In the genomic region with DNA sequence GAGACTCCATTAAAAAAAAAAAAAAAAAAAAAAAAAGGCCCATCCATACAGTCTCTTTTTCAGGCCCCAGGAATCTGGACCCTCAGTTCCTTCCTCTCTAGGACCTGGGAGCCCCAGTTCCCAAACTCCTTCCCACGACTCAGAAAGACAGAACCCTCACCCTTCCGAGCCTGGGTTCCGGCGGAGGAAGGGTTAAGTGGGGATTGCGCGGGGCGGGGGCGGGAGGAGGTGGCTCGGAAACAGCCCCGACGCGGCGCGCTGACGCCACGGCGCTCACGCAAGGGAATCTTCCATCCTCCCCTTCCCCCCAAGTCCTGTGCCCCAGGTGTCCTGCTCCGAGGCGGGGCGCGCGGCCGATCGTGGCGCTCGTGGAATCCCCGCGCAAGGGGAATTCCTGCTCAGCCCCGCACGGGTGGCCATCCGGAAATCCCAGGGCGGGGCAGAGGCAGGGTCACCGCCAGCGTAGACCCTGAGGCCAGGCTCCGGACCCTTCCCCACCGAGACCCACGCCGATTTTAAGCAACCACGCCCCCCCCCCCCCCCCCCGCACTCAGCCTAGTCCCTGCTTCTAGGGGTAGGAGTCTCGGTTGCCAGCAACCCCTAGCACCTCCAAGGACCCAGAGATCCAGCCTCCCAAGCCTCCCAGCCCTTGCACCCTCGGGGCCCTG, we compare ENCODE assay signal across 8 cellular contexts. TPM values are rescaled to one million over a fixed set of nuclear protein-coding genes. Genes with fewer than 3 reads are reported as not detected.
DNase-seq lines count a peak whose midpoint lies in the region; ATAC-seq, FAIRE-seq and TF ChIP-seq lines count a peak whose summit lies in the region.

No MANE protein-coding gene starts in this region.

- H3K36me3 Mint-ChIP-seq in activated naive CD4-positive, alpha-beta T cell treated with anti-CD3 and anti-CD28 coated beads for 36 hours (ENCODE audit: low read depth), result peaks cover 37% of the 10 kb centered on the region

- peak overlapping the region; percentile 88 for H3K9ac ChIP-seq in Loucy (ENCODE audit: low read depth, low read length, poor library complexity, severe bottlenecking)

- H3K27me3 Mint-ChIP-seq in activated naive CD4-positive, alpha-beta T cell treated with anti-CD3 and anti-CD28 coated beads for 36 hours (ENCODE audit: low read depth), result no peaks in the 10 kb centered on the region

- H3K9me3 ChIP-seq in Loucy (ENCODE audit: insufficient read depth, low read depth, low read length), result no peaks in the 10 kb centered on the region
- no peaks in the 10 kb centered on the region for H3K9me3 ChIP-seq in neuron (ENCODE audit: low read length)

- H3K4me3 ChIP-seq in Loucy (ENCODE audit: low read length, poor library complexity, severe bottlenecking), result peak overlapping the region; percentile 82
- peak overlapping the region; percentile 63 for H3K4me3 ChIP-seq in neuron (ENCODE audit: low read length)

- H3K36me3 ChIP-seq in Loucy (ENCODE audit: insufficient read depth, low read length), result peaks cover 20% of the 10 kb centered on the region; the same call in 1 of the 2 replicates
- H3K36me3 ChIP-seq in neuron (ENCODE audit: insufficient read depth, low read length), result peaks cover 9% of the 10 kb centered on the region

- TF ChIP-seq CTCF in D721Med (IDR thresholded peaks at IDR 0.05; ENCODE audit: insufficient read depth, missing control alignments) (no peak), Loucy (conservative IDR thresholded peaks at IDR 0.05; ENCODE audit: low read length) (no peak)

- FAIRE-seq in D721Med (lab: Jason Lieb, UNC), result no peak
- no peak for FAIRE-seq in frontal cortex (lab: Jason Lieb, UNC)

- no peaks in the 10 kb centered on the region for H3K9me2 ChIP-seq in Loucy (replicated peaks; ENCODE audit: low read depth, low read length)

- peak overlapping the region; percentile 91 for H3K4me2 ChIP-seq in Loucy (ENCODE audit: low read depth, low read length, poor library complexity, severe bottlenecking)

- peaks cover 45% of the 10 kb centered on the region for H3K79me2 ChIP-seq in Loucy (ENCODE audit: insufficient read depth, low read length)

- no peaks in the 10 kb centered on the region for H3F3A ChIP-seq in Loucy (ENCODE audit: low read depth)

- H3K4me1 Mint-ChIP-seq in activated naive CD4-positive, alpha-beta T cell treated with anti-CD3 and anti-CD28 coated beads for 36 hours (ENCODE audit: low read depth), result peaks cover 70% of the 10 kb centered on the region

- no peaks in the 10 kb centered on the region for H3K9me3 Mint-ChIP-seq in activated naive CD4-positive, alpha-beta T cell treated with anti-CD3 and anti-CD28 coated beads for 36 hours

- CTCF ChIA-PET in activated naive CD4-positive, alpha-beta T cell treated with anti-CD3 and anti-CD28 coated beads for 36 hours (lab: Charles Lee), result no interaction called here

- H3K27me3 ChIP-seq in Loucy (ENCODE audit: insufficient read depth, low read length, poor library complexity, severe bottlenecking) (no peaks in the 10 kb centered on the region), neuron (ENCODE audit: insufficient read depth, low read length) (peaks cover 25% of the 10 kb centered on the region)

- peak overlapping the region; percentile 94 for H3K4me3 Mint-ChIP-seq in activated naive CD4-positive, alpha-beta T cell treated with anti-CD3 and anti-CD28 coated beads for 36 hours

- ATAC-seq in GM21619 (IDR thresholded peaks at IDR 0.05; ENCODE audit: unreplicated experiment), result peak; percentile 36

- H2AFZ ChIP-seq in Loucy (ENCODE audit: low read length) (peak overlapping the region; percentile 85), neuron (ENCODE audit: low read depth, low read length) (peak overlapping the region; percentile 87)

- intact Hi-C loops in activated naive CD4-positive, alpha-beta T cell treated with anti-CD3 and anti-CD28 coated beads for 36 hours (cut with micrococcal nuclease), result loop anchor here (1.0 to 5.0 kb wide), 10 partner anchors 16 to 352 kb away; partner anchors contain the start of genes ALKBH6, ARHGAP33, POLR2I and PSENEN

- peak; percentile 87 for DNase-seq in D721Med (ENCODE audit: insufficient read length, low spot score)
- DNase-seq in SK-N-DZ (ENCODE audit: low spot score), result peak; percentile 65
- DNase-seq in activated naive CD4-positive, alpha-beta T cell treated with anti-CD3 and anti-CD28 coated beads for 36 hours, result peak; percentile 91
- peak; percentile 79 to 88 for DNase-seq in frontal cortex (ENCODE audit: low spot score in 2 of 2)
- DNase-seq in stromal cell of bone marrow (ENCODE audit: low read depth), result peak; percentile 61

- H4K20me1 ChIP-seq in Loucy (ENCODE audit: insufficient read depth, low read length, poor library complexity, severe bottlenecking), result peaks cover 9% of the 10 kb centered on the region

- H3K4me1 ChIP-seq in Loucy (ENCODE audit: insufficient read depth, low read length, poor library complexity, severe bottlenecking) (peaks cover 50% of the 10 kb centered on the region), neuron (ENCODE audit: insufficient read depth, low read length) (peaks cover 12% of the 10 kb centered on the region)

- H3K27ac Mint-ChIP-seq in activated naive CD4-positive, alpha-beta T cell treated with anti-CD3 and anti-CD28 coated beads for 36 hours, result peak overlapping the region; percentile 98

RNA-seq across cellular contexts. Expression of gene NFKBID, which starts 0.7 kb away (rescaled TPM):
- polyA plus RNA-seq in SK-N-DZ (2014; cell fraction: cytosol; rRNA removed), result 1.8 and 2.4 TPM in 2 replicates
- 13.3 and 33.4 TPM in 2 replicates for polyA plus RNA-seq in SK-N-DZ (2014; cell fraction: nucleus; rRNA removed)
- 10 to 100 TPM; 56.2 to 56.4 TPM for total RNA-seq in activated naive CD4-positive, alpha-beta T cell treated with anti-CD3 and anti-CD28 coated beads for 36 hours
- total RNA-seq in frontal cortex, result 2.4 TPM

RNA-seq across cellular contexts. Expression of gene HCST, which starts 2.6 kb away (rescaled TPM):
- not detected in 2 replicates for polyA plus RNA-seq in SK-N-DZ (2014; cell fraction: cytosol; rRNA removed)
- polyA plus RNA-seq in SK-N-DZ (2014; cell fraction: nucleus; rRNA removed), result not detected in 2 replicates
- 10 to 100 TPM; 11.7 to 14.5 TPM for total RNA-seq in activated naive CD4-positive, alpha-beta T cell treated with anti-CD3 and anti-CD28 coated beads for 36 hours
- total RNA-seq in frontal cortex, result 0.41 TPM

RNA-seq across cellular contexts. Expression of gene TYROBP, which starts 8.4 kb away (rescaled TPM):
- 0.57 TPM in 1 of 2 replicates, not detected in the other for polyA plus RNA-seq in SK-N-DZ (2014; cell fraction: cytosol; rRNA removed)
- 1.5 TPM in 1 of 2 replicates, not detected in the other for polyA plus RNA-seq in SK-N-DZ (2014; cell fraction: nucleus; rRNA removed)
- not detected for total RNA-seq in activated naive CD4-positive, alpha-beta T cell treated with anti-CD3 and anti-CD28 coated beads for 36 hours
- 2.9 TPM for total RNA-seq in frontal cortex

RNA-seq across cellular contexts. Expression of gene APLP1, which starts 31.3 kb away (rescaled TPM):
- polyA plus RNA-seq in SK-N-DZ (2014; cell fraction: cytosol; rRNA removed), result 69.6 and 77.4 TPM in 2 replicates
- polyA plus RNA-seq in SK-N-DZ (2014; cell fraction: nucleus; rRNA removed), result 66.8 and 94.7 TPM in 2 replicates
- total RNA-seq in activated naive CD4-positive, alpha-beta T cell treated with anti-CD3 and anti-CD28 coated beads for 36 hours, result 1 to 10 TPM in 1 of 2 experiments, under 1 TPM in 1; 0.79 to 1.2 TPM
- 214 TPM for total RNA-seq in frontal cortex

RNA-seq across cellular contexts. Expression of gene LRFN3, which starts 36.5 kb away (rescaled TPM):
- polyA plus RNA-seq in SK-N-DZ (2014; cell fraction: cytosol; rRNA removed), result 3.2 and 3.9 TPM in 2 replicates
- 2.3 and 3.3 TPM in 2 replicates for polyA plus RNA-seq in SK-N-DZ (2014; cell fraction: nucleus; rRNA removed)
- 1 to 10 TPM; 4.0 TPM for total RNA-seq in activated naive CD4-positive, alpha-beta T cell treated with anti-CD3 and anti-CD28 coated beads for 36 hours
- 7.7 TPM for total RNA-seq in frontal cortex

Comparison
In these comparisons a context has a peak if more than half of its experiments do, and no peak if none do; other contexts are left out.
1. Peak in every context shown above with its lines: DNase-seq, ATAC-seq and H3K4me3 ChIP-seq.
2. RNA of gene NFKBID, which starts 0.7 kb away (total RNA-seq): 56.2 to 56.4 TPM in activated naive CD4-positive, alpha-beta T cell treated with anti-CD3 and anti-CD28 coated beads for 36 hours; 2.4 TPM in frontal cortex (single experiment); every median in the first group is over 10 times any median in the second.